In genomic region chr6:36874443-36875249, GRCh38 we compare ENCODE assay signal across 8 cellular contexts. TPM values are rescaled to one million over a fixed set of nuclear protein-coding genes. Genes with fewer than 3 reads are reported as not detected.
DNase-seq lines count a peak whose midpoint lies in the region; ATAC-seq, FAIRE-seq and TF ChIP-seq lines count a peak whose summit lies in the region.

PPIL1 (minus strand) TSS chr6:36874803; CDS start chr6:36874772, 31 bp downstream.

- CTCF ChIA-PET in mammary epithelial cell (lab: Charles Lee; ENCODE audit: low non-redundant PET): interaction anchor here (0.6 to 0.8 kb wide), 2 partner anchors 143 to 274 kb away, joined by 3 to 24 read pairs; no protein-coding TSS in a partner anchor

- DNase-seq in NCI-H2196 (lab: John Stamatoyannopoulos, UW; ENCODE audit: unreplicated experiment) (peak; percentile 96), WERI-Rb-1 (peak; percentile 94), mammary epithelial cell (peak; percentile 88), iPS-NIHi11 (ENCODE audit: low spot score) (peak; percentile 91), small intestine (peak; percentile 87)

- no peaks in the 10 kb centered on the region for H3K27me3 ChIP-seq in WERI-Rb-1 (ENCODE audit: insufficient read depth, low read depth, severe bottlenecking)
- H3K27me3 ChIP-seq in mammary epithelial cell (ENCODE audit: insufficient read depth, low read length): no peaks in the 10 kb centered on the region
- H3K27me3 ChIP-seq in small intestine (ENCODE audit: control insufficient read depth in 2 of 2, insufficient read depth in 2 of 2, low read length in 2 of 2): no peaks in the 10 kb centered on the region

- H3K4me3 ChIP-seq in WERI-Rb-1 (ENCODE audit: low read depth, low read length) (peak within 1 kb of the TSS; percentile 94), mammary epithelial cell (replicated peaks in 1 of 3; ENCODE audit: insufficient read depth in 1 of 3, low read depth in 2 of 3, low read length in 3 of 3) (peak within 1 kb of the TSS; percentile 61 to 78 (median 76)), small intestine (ENCODE audit: low read depth in 1 of 2, low read length in 2 of 2) (peak within 1 kb of the TSS; percentile 87)

- 1% methylated on average over 45 of the region's 54 CpGs for WGBS in mammary epithelial cell (ENCODE audit: low coverage, missing lambda C conversion rate)
- WGBS in small intestine, 3 donors: 0% methylated on average over 50 to 54 of the region's 54 CpGs

- peaks cover 25% of the 10 kb centered on the region for H3K79me2 ChIP-seq in mammary epithelial cell (ENCODE audit: insufficient read depth, low read length)

- peak; percentile 22 for TF ChIP-seq CTCF in WERI-Rb-1 (IDR thresholded peaks at IDR 0.05; ENCODE audit: low read depth, low read length)
- no peak for TF ChIP-seq CTCF in mammary epithelial cell (conservative IDR thresholded peaks at IDR 0.05 in 1 of 2, IDR thresholded peaks at IDR 0.05 in 1 of 2; ENCODE audit: extremely low read depth in 1 of 2, insufficient read depth in 1 of 2, low read depth in 1 of 2, low read length in 2 of 2)

- FAIRE-seq in A204.1 (lab: Jason Lieb, UNC) (peak; percentile 96), small intestine (lab: Jason Lieb, UNC) (no peak)

- dilution Hi-C loops in mammary epithelial cell (cut with HindIII; ENCODE audit: low sequenced_read_pairs): no loop called here

- intact Hi-C loops in mammary epithelial cell (cut with micrococcal nuclease): no loop called here

- H4K20me1 ChIP-seq in mammary epithelial cell (ENCODE audit: insufficient read depth, low read length): no peaks in the 10 kb centered on the region

- ATAC-seq in GM18861 (IDR thresholded peaks at IDR 0.05; ENCODE audit: unreplicated experiment) (peak; percentile 59), HG03097 (IDR thresholded peaks at IDR 0.05; ENCODE audit: low FRiP score, unreplicated experiment) (peak; percentile 60)

- H2AFZ ChIP-seq in mammary epithelial cell (ENCODE audit: low read depth, low read length): peak within 1 kb of the TSS; percentile 98

- peak within 1 kb of the TSS; percentile 98 for H3K9ac ChIP-seq in mammary epithelial cell (ENCODE audit: insufficient read depth, low read length)

- H3K27ac ChIP-seq in WERI-Rb-1: peak within 1 kb of the TSS; percentile 99
- H3K27ac ChIP-seq in mammary epithelial cell (ENCODE audit: insufficient read depth, low read depth, low read length): peak within 1 kb of the TSS; percentile 95
- H3K27ac ChIP-seq in small intestine (ENCODE audit: low read depth in 1 of 2, low read length in 1 of 2): peak within 1 kb of the TSS; percentile 66 to 96

- H3K9me3 ChIP-seq in WERI-Rb-1 (ENCODE audit: severe bottlenecking) (no peaks in the 10 kb centered on the region), mammary epithelial cell (replicated peaks; ENCODE audit: insufficient read depth, low read length) (no peaks in the 10 kb centered on the region), small intestine (ENCODE audit: control insufficient read depth, low read depth) (no peaks in the 10 kb centered on the region)

- BruUV-seq in mammary epithelial cell (replicated peaks; lab: Mats Ljungman, UMichigan): no TSS peak

- H3K36me3 ChIP-seq in WERI-Rb-1 (peaks cover 33% of the 10 kb centered on the region), mammary epithelial cell (ENCODE audit: insufficient read depth, low read length) (no peaks in the 10 kb centered on the region), small intestine (ENCODE audit: control insufficient read depth in 2 of 2, insufficient read depth in 2 of 2, low read length in 2 of 2) (peaks cover 0 to 5% of the 10 kb centered on the region in 2 donors)

- H3K4me1 ChIP-seq in mammary epithelial cell (ENCODE audit: insufficient read depth, low read length) (peaks cover 15% of the 10 kb centered on the region), small intestine (ENCODE audit: control insufficient read depth in 2 of 2, insufficient read depth in 1 of 2, low read depth in 1 of 2, low read length in 1 of 2) (peaks cover 0 to 3% of the 10 kb centered on the region in 2 donors)

- peak within 1 kb of the TSS; percentile 97 for H3K4me2 ChIP-seq in mammary epithelial cell (ENCODE audit: insufficient read depth, low read depth, low read length)

- in situ Hi-C loops in mammary epithelial cell (cut with MboI; ENCODE audit: low sequenced_read_pairs in 2 of 2): loop anchor here (10.0 to 25.0 kb wide), 2 partner anchors 130 to 338 kb away; partner anchors contain the start of gene FGD2 (in 1 of the 2)

RNA-seq across cellular contexts. Expression of gene PPIL1, which starts in this region (rescaled TPM):
- 10 to 100 TPM; 24.0 to 33.5 TPM for total RNA-seq in mammary epithelial cell
- polyA plus RNA-seq in mammary epithelial cell (32.5 TPM), small intestine (10 to 100 TPM in 1 of 3 donors, 1 to 10 TPM in 2; 8.1 to 37.3 (median 9.2) TPM)
- polyA minus RNA-seq in mammary epithelial cell: 24.9 TPM

Comparison
In these comparisons a context has a peak if more than half of its experiments do, and no peak if none do; other contexts are left out.
1. Peak in every context shown above with its lines: DNase-seq, ATAC-seq, H3K4me3 ChIP-seq and H3K27ac ChIP-seq.